ENCODE assay signal across 8 cellular contexts in genomic region chr3:130878464-130878863, GRCh38.
"Had no signal": no experiment of that assay in that cellular context is flagged by ENCODE, and none has a peak within 500 bp of the region (broad histone marks: within the 10 kb centered on the region; RNA-seq: fewer than 3 reads in every experiment).

No MANE protein-coding gene starts in this region.

- H3K27ac ChIP-seq: HL-60, KMS-11 had no signal

- H3K4me2 ChIP-seq: KMS-11 had no signal

- FAIRE-seq: HepG2, HTR-8/SVneo, K562 had no signal

- ATAC-seq: HepG2, K562 had no signal

- H3K9ac ChIP-seq: KMS-11 had no signal

- DNase-seq: IMR-90, KBM-7, KG1 had no signal

- H3K4me3 ChIP-seq: K562 had no signal
